In the genomic region with DNA sequence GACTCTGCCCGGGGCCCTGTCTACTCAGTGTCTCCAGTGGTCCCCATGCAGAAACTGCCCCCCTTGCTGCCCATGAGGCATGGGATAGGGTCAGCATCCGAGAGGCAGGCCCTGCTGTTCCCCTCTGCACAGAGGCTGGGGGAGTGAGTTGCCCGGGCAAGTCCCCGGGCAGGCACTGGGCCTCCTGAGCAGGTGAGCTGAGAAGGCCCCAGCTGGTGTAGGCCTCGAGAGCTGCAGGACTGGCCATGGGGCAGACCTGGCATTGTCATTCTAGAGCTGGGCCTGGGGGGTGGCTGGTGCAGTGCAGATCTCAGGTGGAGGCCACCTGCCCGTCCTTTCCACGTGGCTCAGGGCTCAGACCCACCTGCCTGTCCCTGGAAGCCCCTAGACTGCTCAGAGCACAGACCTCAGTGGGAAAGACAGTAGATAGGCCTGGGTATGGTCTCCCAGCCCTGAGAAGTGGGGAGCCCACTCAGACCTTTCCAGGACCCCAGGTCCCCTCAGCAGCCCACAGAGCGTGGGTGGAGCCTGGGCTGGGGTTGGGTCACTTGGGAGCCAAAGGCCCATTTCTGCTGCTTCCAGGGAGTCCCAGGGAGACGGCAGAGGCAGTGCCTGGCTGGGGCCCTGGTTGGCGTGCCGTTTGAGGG, we compare ENCODE assay signal across 12 cellular contexts. TPM values are rescaled to one million over a fixed set of nuclear protein-coding genes. Genes with fewer than 3 reads are reported as not detected.
DNase-seq lines count a peak whose midpoint lies in the region; ATAC-seq and TF ChIP-seq lines count a peak whose summit lies in the region.
"Had no signal": no experiment of that assay in that cellular context is flagged by ENCODE, and none has a peak within 500 bp of the region (broad histone marks: within the 10 kb centered on the region; RNA-seq: fewer than 3 reads in every experiment).

No MANE protein-coding gene starts in this region.

- H2BK12ac ChIP-seq in neuronal stem cell (ENCODE audit: low read length), result peak overlapping the region; percentile 95

- no peaks in the 10 kb centered on the region for H3K9me3 Mint-ChIP-seq in stimulated activated naive CD8-positive, alpha-beta T cell treated with anti-CD3 and anti-CD28 coated beads, Interleukin-15, amount 100 ng/mL, for 72 hours
- no peaks in the 10 kb centered on the region for H3K9me3 Mint-ChIP-seq in activated naive CD4-positive, alpha-beta T cell treated with anti-CD3 and anti-CD28 coated beads, Interleukin-2, amount 10 ng/mL, durations not matched to agents 7 days and 5 days

- CTCF ChIA-PET in mammary epithelial cell (lab: Charles Lee; ENCODE audit: low non-redundant PET), result no interaction called here
- CTCF ChIA-PET in activated naive CD4-positive, alpha-beta T cell treated with anti-CD3 and anti-CD28 coated beads, Interleukin-2, amount 10 ng/mL, durations not matched to agents 7 days and 5 days (lab: Charles Lee), result no interaction called here

- H3K27me3 Mint-ChIP-seq in stimulated activated naive CD8-positive, alpha-beta T cell treated with anti-CD3 and anti-CD28 coated beads, Interleukin-15, amount 100 ng/mL, for 72 hours, result no peaks in the 10 kb centered on the region
- H3K27me3 Mint-ChIP-seq in activated naive CD4-positive, alpha-beta T cell treated with anti-CD3 and anti-CD28 coated beads, Interleukin-2, amount 10 ng/mL, durations not matched to agents 7 days and 5 days, result peaks cover 53% of the 10 kb centered on the region

- peaks cover 2% of the 10 kb centered on the region for H3K36me3 Mint-ChIP-seq in activated naive CD4-positive, alpha-beta T cell treated with anti-CD3 and anti-CD28 coated beads, Interleukin-2, amount 10 ng/mL, durations not matched to agents 7 days and 5 days

- in situ Hi-C loops in mammary epithelial cell (cut with MboI; ENCODE audit: low sequenced_read_pairs in 2 of 2), result no loop called here

- H3K4me3 ChIP-seq in mammary epithelial cell (replicated peaks in 1 of 3; ENCODE audit: insufficient read depth in 1 of 3, low read depth in 2 of 3, low read length in 3 of 3) (no peak overlapping the region), neuronal stem cell (ENCODE audit: low read length in 2 of 2) (no peak overlapping the region)

- peak overlapping the region; percentile 88 for H2BK15ac ChIP-seq in neuronal stem cell (ENCODE audit: low read length)

- H3K4me2 ChIP-seq in mammary epithelial cell (ENCODE audit: insufficient read depth, low read depth, low read length) (peak overlapping the region; percentile 60), neuronal stem cell (ENCODE audit: insufficient read depth, low read length, poor library complexity, severe bottlenecking) (no peak overlapping the region)

- H2AFZ ChIP-seq in mammary epithelial cell (ENCODE audit: low read depth, low read length) (no peak overlapping the region), neuronal stem cell (ENCODE audit: low read length) (no peak overlapping the region)

- H4K91ac ChIP-seq in neuronal stem cell (ENCODE audit: low read depth, low read length, poor library complexity), result peak overlapping the region; percentile 99

- TF ChIP-seq CTCF in mammary epithelial cell (conservative IDR thresholded peaks at IDR 0.05 in 1 of 2, IDR thresholded peaks at IDR 0.05 in 1 of 2; ENCODE audit: extremely low read depth in 1 of 2, insufficient read depth in 1 of 2, low read depth in 1 of 2, low read length in 2 of 2), result no peak

- peaks cover 19% of the 10 kb centered on the region for H3K79me2 ChIP-seq in mammary epithelial cell (ENCODE audit: insufficient read depth, low read length)

- H3K4ac ChIP-seq in neuronal stem cell (ENCODE audit: low read length), result peak overlapping the region; percentile 100

- H3K4me1 Mint-ChIP-seq in stimulated activated naive CD8-positive, alpha-beta T cell treated with anti-CD3 and anti-CD28 coated beads, Interleukin-15, amount 100 ng/mL, for 72 hours, result peaks cover 52% of the 10 kb centered on the region
- H3K4me1 Mint-ChIP-seq in activated naive CD4-positive, alpha-beta T cell treated with anti-CD3 and anti-CD28 coated beads, Interleukin-2, amount 10 ng/mL, durations not matched to agents 7 days and 5 days, result peaks cover 26% of the 10 kb centered on the region

- no peaks in the 10 kb centered on the region for H4K20me1 ChIP-seq in mammary epithelial cell (ENCODE audit: insufficient read depth, low read length)

- H3K4me1 ChIP-seq in mammary epithelial cell (ENCODE audit: insufficient read depth, low read length) (peaks cover 50% of the 10 kb centered on the region), neuronal stem cell (ENCODE audit: control insufficient read depth in 2 of 2, insufficient read depth in 1 of 2, low read depth in 1 of 2, low read length in 2 of 2) (peaks cover 43 to 58% of the 10 kb centered on the region in 2 donors)

- peak overlapping the region; percentile 77 for H3K23ac ChIP-seq in neuronal stem cell (ENCODE audit: low read depth, low read length, poor library complexity)

- H3K79me1 ChIP-seq in neuronal stem cell (ENCODE audit: low read depth, low read length), result peaks cover 8% of the 10 kb centered on the region

- dilution Hi-C loops in mammary epithelial cell (cut with HindIII; ENCODE audit: low sequenced_read_pairs), result no loop called here

- DNase-seq in stimulated activated naive CD8-positive, alpha-beta T cell treated with anti-CD3 and anti-CD28 coated beads, Interleukin-15, amount 100 ng/mL, for 72 hours, result no peak
- DNase-seq in stimulated activated naive CD8-positive, alpha-beta T cell treated with anti-CD3 and anti-CD28 coated beads, Interleukin-15, Interleukin-2, amounts not matched to agents 100 U/mL and 50 U/mL, for 24 hours, result no peak
- DNase-seq in mammary epithelial cell (peak; percentile 79), neuronal stem cell (ENCODE audit: low spot score) (no peak), SW 1271 (lab: John Stamatoyannopoulos, UW) (no peak), SKM-1 treated with dmso at 0.1 percent for 144 hours (lab: John Stamatoyannopoulos, UW; ENCODE audit: unreplicated experiment) (no peak)
- no peak for DNase-seq in activated naive CD4-positive, alpha-beta T cell treated with anti-CD3 and anti-CD28 coated beads, Interleukin-2, amount 10 ng/mL, durations not matched to agents 7 days and 5 days
- DNase-seq: activated T-cell treated with anti-CD3 and anti-CD28 coated beads, Interleukin-2, amount 50 U/mL, for 48 hours; GOT3; midbrain; NCI-H2081 treated with DMSO at 0.1 percent for 48 hours had no signal

- WGBS in mammary epithelial cell (ENCODE audit: low coverage, missing lambda C conversion rate), result 48% methylated on average over 5 of the region's 11 CpGs
- no CpG with 5 or more reads among the region's 11 CpGs for WGBS in neuronal stem cell (ENCODE audit: extremely low coverage in 2 of 2, insufficient read length in 2 of 2, insufficient replicate concordance in 1 of 2), 2 donors

- peak overlapping the region; percentile 100 for H2BK5ac ChIP-seq in neuronal stem cell (ENCODE audit: low read length)

- H3K27ac Mint-ChIP-seq in stimulated activated naive CD8-positive, alpha-beta T cell treated with anti-CD3 and anti-CD28 coated beads, Interleukin-15, amount 100 ng/mL, for 72 hours, result peak overlapping the region; percentile 7 to 86
- no peak overlapping the region for H3K27ac Mint-ChIP-seq in activated naive CD4-positive, alpha-beta T cell treated with anti-CD3 and anti-CD28 coated beads, Interleukin-2, amount 10 ng/mL, durations not matched to agents 7 days and 5 days

- intact Hi-C loops in mammary epithelial cell (cut with micrococcal nuclease), result no loop called here

- H3K27ac ChIP-seq in mammary epithelial cell (ENCODE audit: insufficient read depth, low read depth, low read length), result peak overlapping the region; percentile 98
- H3K27ac ChIP-seq in neuronal stem cell (replicated peaks; ENCODE audit: low read length), result no peak overlapping the region

- H3K14ac ChIP-seq in neuronal stem cell (ENCODE audit: low read length), result peak overlapping the region; percentile 99

- H3K36me3 ChIP-seq in mammary epithelial cell (ENCODE audit: insufficient read depth, low read length), result no peaks in the 10 kb centered on the region
- no peaks in the 10 kb centered on the region for H3K36me3 ChIP-seq in neuronal stem cell (replicated peaks in 1 of 2; ENCODE audit: control insufficient read depth in 2 of 2, insufficient read depth in 2 of 2, low read length in 2 of 2)

- H2BK120ac ChIP-seq in neuronal stem cell (ENCODE audit: low read depth, low read length), result peak overlapping the region; percentile 100

- H3K9ac ChIP-seq in mammary epithelial cell (ENCODE audit: insufficient read depth, low read length), result peak overlapping the region; percentile 68
- H3K9ac ChIP-seq in neuronal stem cell (ENCODE audit: low read depth, low read length, poor library complexity), result peak overlapping the region; percentile 83

- BruUV-seq in mammary epithelial cell (replicated peaks; lab: Mats Ljungman, UMichigan), result no TSS peak

- H3K9me3 ChIP-seq in mammary epithelial cell (replicated peaks; ENCODE audit: insufficient read depth, low read length) (no peaks in the 10 kb centered on the region), neuronal stem cell (replicated peaks in 1 of 2; ENCODE audit: control insufficient read depth in 2 of 2, insufficient read depth in 1 of 2, low read depth in 1 of 2, low read length in 2 of 2) (no peaks in the 10 kb centered on the region)

- no peaks in the 10 kb centered on the region for H3K27me3 ChIP-seq in mammary epithelial cell (ENCODE audit: insufficient read depth, low read length)
- H3K27me3 ChIP-seq in neuronal stem cell (ENCODE audit: control insufficient read depth in 3 of 3, insufficient read depth in 3 of 3, low read depth in 1 of 3, low read length in 3 of 3), result peaks cover 0 to 9% (median 0%) of the 10 kb centered on the region in 3 experiments

- H4K8ac ChIP-seq in neuronal stem cell (ENCODE audit: low read depth, low read length), result no peak overlapping the region

- peak overlapping the region; percentile 100 for H2AK5ac ChIP-seq in neuronal stem cell (ENCODE audit: low read depth, low read length)

- H3K18ac ChIP-seq in neuronal stem cell (ENCODE audit: low read length), result peak overlapping the region; percentile 99

- peak overlapping the region in 1 of 2 donors; percentile 62 for H3K4me3 Mint-ChIP-seq in stimulated activated naive CD8-positive, alpha-beta T cell treated with anti-CD3 and anti-CD28 coated beads, Interleukin-15, amount 100 ng/mL, for 72 hours
- H3K4me3 Mint-ChIP-seq in activated naive CD4-positive, alpha-beta T cell treated with anti-CD3 and anti-CD28 coated beads, Interleukin-2, amount 10 ng/mL, durations not matched to agents 7 days and 5 days, result no peak overlapping the region

- ATAC-seq in stimulated activated naive CD8-positive, alpha-beta T cell treated with anti-CD3 and anti-CD28 coated beads, Interleukin-15, amount 100 ng/mL, for 72 hours, result no peak
- ATAC-seq in stimulated activated naive CD8-positive, alpha-beta T cell treated with anti-CD3 and anti-CD28 coated beads, Interleukin-15, Interleukin-2, amounts not matched to agents 100 U/mL and 50 U/mL, for 24 hours, result no peak
- no peak for ATAC-seq in HG02970 (IDR thresholded peaks at IDR 0.05; ENCODE audit: low FRiP score, unreplicated experiment)

RNA-seq across cellular contexts. Expression of a gene that starts 4.7 kb away (rescaled TPM):
- 100 to 1,000 TPM; 170 to 189 TPM for total RNA-seq in mammary epithelial cell
- 17.6 TPM for polyA plus RNA-seq in mammary epithelial cell
- 39.0 TPM for polyA minus RNA-seq in mammary epithelial cell
- polyA plus RNA-seq in neuronal stem cell (2013, experiment 1 of 2), result 32.9 TPM
- 33.2 TPM for polyA plus RNA-seq in neuronal stem cell (2013, experiment 2 of 2)
